Comparison of ENCODE assay signal across 22 cellular contexts in genomic region chr18:5481621-5482020, GRCh38.
"Had no signal": no experiment of that assay in that cellular context is flagged by ENCODE, and none has a peak within 500 bp of the region (broad histone marks: within the 10 kb centered on the region; RNA-seq: fewer than 3 reads in every experiment).

No MANE protein-coding gene starts in this region.

- H3K4me1 ChIP-seq: colonic mucosa, esophagus squamous epithelium, gastrocnemius medialis, left lung, lower lobe of right lung had no signal

- H3K9me3 ChIP-seq: colonic mucosa, esophagus squamous epithelium, left lung, lower lobe of right lung, mucosa of descending colon had no signal

- H3K36me3 ChIP-seq: colonic mucosa, esophagus squamous epithelium, gastrocnemius medialis, left lung, lower lobe of right lung had no signal

- H3K27ac ChIP-seq: colonic mucosa, epithelial cell of prostate, esophagus squamous epithelium, gastrocnemius medialis, heart right ventricle, left lung, lower lobe of right lung had no signal

- H3K27me3 ChIP-seq: colonic mucosa, esophagus squamous epithelium, gastrocnemius medialis, heart right ventricle, left lung had no signal

- H3K4me3 ChIP-seq: colonic mucosa, esophagus squamous epithelium, gastrocnemius medialis, heart right ventricle, left lung, lower lobe of right lung, mucosa of descending colon had no signal

- DNase-seq: colonic mucosa; cortex of kidney; effector CD8-positive, alpha-beta T cell; effector memory CD8-positive, alpha-beta T cell; endodermal cell; erythroblast; esophagus squamous epithelium; foreskin fibroblast; foreskin melanocyte; gastrocnemius medialis; glutamatergic neuron; head of caudate nucleus; heart right ventricle; hippocampal formation; left cardiac atrium; left lung; left ventricle myocardium superior; lower lobe of right lung; mesenchymal stem cell; mucosa of descending colon had no signal

- ATAC-seq: effector memory CD8-positive, alpha-beta T cell; esophagus mucosa; gastrocnemius medialis; heart right ventricle; left cardiac atrium; left lung; left ventricle myocardium superior; lower lobe of right lung; mucosa of descending colon had no signal
